Comparison of ENCODE assay signal across 19 cellular contexts in the genomic region with DNA sequence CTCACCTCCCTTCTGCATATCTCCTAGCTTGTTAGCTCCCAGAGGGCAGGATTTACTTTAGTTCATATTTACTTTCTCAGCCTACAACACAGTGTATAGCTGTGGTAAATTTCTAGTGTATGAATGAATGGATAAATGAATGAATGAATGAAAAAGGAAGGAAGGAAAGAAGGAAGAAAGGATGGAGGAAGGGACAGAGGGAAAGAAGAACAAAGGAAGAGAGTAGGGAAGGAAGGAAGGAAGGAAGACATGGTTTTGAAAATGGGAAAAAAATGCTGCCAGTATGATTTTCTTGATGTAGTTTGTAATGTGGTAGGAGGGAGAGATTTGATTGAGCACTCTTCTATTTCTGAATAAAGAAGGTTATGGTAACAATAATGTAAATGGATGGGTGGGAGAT. TPM values are rescaled to one million over a fixed set of nuclear protein-coding genes. Genes with fewer than 3 reads are reported as not detected.
"Had no signal": no experiment of that assay in that cellular context is flagged by ENCODE, and none has a peak within 500 bp of the region (broad histone marks: within the 10 kb centered on the region; RNA-seq: fewer than 3 reads in every experiment).

No MANE protein-coding gene starts in this region.

- H3K27ac Mint-ChIP-seq: activated CD4-positive, alpha-beta memory T cell treated with anti-CD3 and anti-CD28 coated beads for 36 hours; activated naive CD4-positive, alpha-beta T cell treated with anti-CD3 and anti-CD28 coated beads, Interleukin-2, amount 10 ng/mL, durations not matched to agents 7 days and 5 days; activated naive CD8-positive, alpha-beta T cell treated with anti-CD3 and anti-CD28 coated beads, Interleukin-2, amount 50 U/mL, for 24 hours; dendritic cell treated with granulocyte-macrophage colony-stimulating factor and Interleukin-4, amounts not matched to agents 40 ng/mL and 50 ng/mL, for 4 days; stimulated activated memory B cell treated with anti-CD40 and anti-IgM and Interleukin-4, amounts not matched to agents 10 μg/mL and 1 μg/mL and 100 μg/mL, for 72 hours; T-helper 17 cell; type B pancreatic cell had no signal

- H3K4me3 ChIP-seq: right lobe of liver, skin epidermis, testis had no signal

- H3K9me3 Mint-ChIP-seq: activated CD4-positive, alpha-beta memory T cell treated with anti-CD3 and anti-CD28 coated beads for 36 hours; activated naive CD4-positive, alpha-beta T cell treated with anti-CD3 and anti-CD28 coated beads, Interleukin-2, amount 10 ng/mL, durations not matched to agents 7 days and 5 days; activated naive CD8-positive, alpha-beta T cell treated with anti-CD3 and anti-CD28 coated beads, Interleukin-2, amount 50 U/mL, for 24 hours; dendritic cell treated with granulocyte-macrophage colony-stimulating factor and Interleukin-4, amounts not matched to agents 40 ng/mL and 50 ng/mL, for 4 days; stimulated activated memory B cell treated with anti-CD40 and anti-IgM and Interleukin-4, amounts not matched to agents 10 μg/mL and 1 μg/mL and 100 μg/mL, for 72 hours; type B pancreatic cell had no signal

- ATAC-seq: activated naive CD8-positive, alpha-beta T cell treated with anti-CD3 and anti-CD28 coated beads, Interleukin-2, amount 50 U/mL, for 24 hours; foreskin keratinocyte; left lobe of liver; right lobe of liver; stimulated activated memory B cell treated with anti-CD40 and anti-IgM and Interleukin-4, amounts not matched to agents 10 μg/mL and 1 μg/mL and 100 μg/mL, for 72 hours; T-helper 17 cell had no signal

- H3K36me3 ChIP-seq: right lobe of liver had no signal

- H3K9me3 ChIP-seq: right lobe of liver, testis had no signal

- H3K4me1 Mint-ChIP-seq: activated naive CD4-positive, alpha-beta T cell treated with anti-CD3 and anti-CD28 coated beads, Interleukin-2, amount 10 ng/mL, durations not matched to agents 7 days and 5 days; activated naive CD8-positive, alpha-beta T cell treated with anti-CD3 and anti-CD28 coated beads, Interleukin-2, amount 50 U/mL, for 24 hours; T-helper 17 cell had no signal

- DNase-seq: activated CD4-positive, alpha-beta memory T cell treated with anti-CD3 and anti-CD28 coated beads for 36 hours; activated CD4-positive, alpha-beta T cell treated with anti-CD3 and anti-CD28 coated beads for 48 hours; activated naive CD4-positive, alpha-beta T cell treated with anti-CD3 and anti-CD28 coated beads, Interleukin-2, amount 10 ng/mL, durations not matched to agents 7 days and 5 days; activated naive CD8-positive, alpha-beta T cell treated with anti-CD3 and anti-CD28 coated beads, Interleukin-2, amount 50 U/mL, for 24 hours; activated T-cell treated with anti-CD3 and anti-CD28 coated beads, Interleukin-2, amount 50 U/mL, for 48 hours; effector CD8-positive, alpha-beta T cell; foreskin keratinocyte; nucleus accumbens; right lobe of liver; stimulated activated CD4-positive, alpha-beta T cell treated with anti-CD3 and anti-CD28 coated beads, Interleukin-2, amount 100 ng/mL, for 24 hours; SW 1271; T-helper 17 cell; testis had no signal

- H3K27ac ChIP-seq: foreskin keratinocyte, right lobe of liver, testis had no signal

- H3K4me3 Mint-ChIP-seq: activated CD4-positive, alpha-beta memory T cell treated with anti-CD3 and anti-CD28 coated beads for 36 hours; activated naive CD4-positive, alpha-beta T cell treated with anti-CD3 and anti-CD28 coated beads, Interleukin-2, amount 10 ng/mL, durations not matched to agents 7 days and 5 days; activated naive CD8-positive, alpha-beta T cell treated with anti-CD3 and anti-CD28 coated beads, Interleukin-2, amount 50 U/mL, for 24 hours; dendritic cell treated with granulocyte-macrophage colony-stimulating factor and Interleukin-4, amounts not matched to agents 40 ng/mL and 50 ng/mL, for 4 days; stimulated activated memory B cell treated with anti-CD40 and anti-IgM and Interleukin-4, amounts not matched to agents 10 μg/mL and 1 μg/mL and 100 μg/mL, for 72 hours; T-helper 17 cell; type B pancreatic cell had no signal

- H3K27me3 ChIP-seq: foreskin keratinocyte, right lobe of liver, testis had no signal

- H3K27me3 Mint-ChIP-seq: activated naive CD8-positive, alpha-beta T cell treated with anti-CD3 and anti-CD28 coated beads, Interleukin-2, amount 50 U/mL, for 24 hours; type B pancreatic cell had no signal

- H3K36me3 Mint-ChIP-seq: activated CD4-positive, alpha-beta memory T cell treated with anti-CD3 and anti-CD28 coated beads for 36 hours; activated naive CD4-positive, alpha-beta T cell treated with anti-CD3 and anti-CD28 coated beads, Interleukin-2, amount 10 ng/mL, durations not matched to agents 7 days and 5 days; stimulated activated memory B cell treated with anti-CD40 and anti-IgM and Interleukin-4, amounts not matched to agents 10 μg/mL and 1 μg/mL and 100 μg/mL, for 72 hours had no signal

RNA-seq across cellular contexts. Expression of gene LAMC2, which starts 47.0 kb away (rescaled TPM):
- total RNA-seq: activated CD4-positive, alpha-beta memory T cell treated with anti-CD3 and anti-CD28 coated beads for 36 hours; mononuclear cell; T-helper 17 cell had no signal
